ENCODE assay signal across 1 cellular context in the genomic region with DNA sequence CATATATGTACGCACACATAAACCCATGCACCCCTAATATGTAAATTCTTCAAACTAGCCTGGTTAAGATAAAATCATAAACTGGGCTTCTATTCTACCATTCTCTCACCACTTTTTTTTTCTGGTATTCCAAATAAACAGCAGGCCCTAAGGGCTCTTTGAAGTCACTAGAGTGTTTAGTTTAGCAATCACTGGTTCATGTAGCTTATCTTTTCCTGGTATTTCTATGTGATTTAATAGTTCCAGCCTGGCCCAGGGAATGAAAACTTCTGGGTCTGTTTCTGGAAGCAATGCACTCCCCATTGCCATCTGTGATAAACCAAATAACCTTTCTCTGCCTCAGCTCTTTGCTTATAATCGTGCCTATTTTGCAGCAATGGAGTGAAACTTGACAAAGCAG.
TF ChIP-seq lines count a peak whose summit lies in the region.

No MANE protein-coding gene starts in this region.

TF ChIP-seq in SK-N-SH treated with all-trans-retinoic acid at 6 μM for 48 hours, 23 proteins besides CTCF, POLR2A, EP300 and RAD21 (continued from another document):
- TF ChIP-seq, protein P1, sequence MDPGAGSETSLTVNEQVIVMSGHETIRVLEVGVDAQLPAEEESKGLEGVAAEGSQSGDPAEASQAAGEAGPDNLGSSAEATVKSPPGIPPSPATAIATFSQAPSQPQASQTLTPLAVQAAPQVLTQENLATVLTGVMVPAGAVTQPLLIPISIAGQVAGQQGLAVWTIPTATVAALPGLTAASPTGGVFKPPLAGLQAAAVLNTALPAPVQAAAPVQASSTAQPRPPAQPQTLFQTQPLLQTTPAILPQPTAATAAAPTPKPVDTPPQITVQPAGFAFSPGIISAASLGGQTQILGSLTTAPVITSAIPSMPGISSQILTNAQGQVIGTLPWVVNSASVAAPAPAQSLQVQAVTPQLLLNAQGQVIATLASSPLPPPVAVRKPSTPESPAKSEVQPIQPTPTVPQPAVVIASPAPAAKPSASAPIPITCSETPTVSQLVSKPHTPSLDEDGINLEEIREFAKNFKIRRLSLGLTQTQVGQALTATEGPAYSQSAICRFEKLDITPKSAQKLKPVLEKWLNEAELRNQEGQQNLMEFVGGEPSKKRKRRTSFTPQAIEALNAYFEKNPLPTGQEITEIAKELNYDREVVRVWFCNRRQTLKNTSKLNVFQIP (CRISPR knock-in tag; IDR thresholded peaks at IDR 0.05; ENCODE audit: borderline replicate concordance, low read depth): no peak
- no peak for TF ChIP-seq TOX (CRISPR knock-in tag; IDR thresholded peaks at IDR 0.05; ENCODE audit: borderline replicate concordance)
- TF ChIP-seq, protein P2, sequence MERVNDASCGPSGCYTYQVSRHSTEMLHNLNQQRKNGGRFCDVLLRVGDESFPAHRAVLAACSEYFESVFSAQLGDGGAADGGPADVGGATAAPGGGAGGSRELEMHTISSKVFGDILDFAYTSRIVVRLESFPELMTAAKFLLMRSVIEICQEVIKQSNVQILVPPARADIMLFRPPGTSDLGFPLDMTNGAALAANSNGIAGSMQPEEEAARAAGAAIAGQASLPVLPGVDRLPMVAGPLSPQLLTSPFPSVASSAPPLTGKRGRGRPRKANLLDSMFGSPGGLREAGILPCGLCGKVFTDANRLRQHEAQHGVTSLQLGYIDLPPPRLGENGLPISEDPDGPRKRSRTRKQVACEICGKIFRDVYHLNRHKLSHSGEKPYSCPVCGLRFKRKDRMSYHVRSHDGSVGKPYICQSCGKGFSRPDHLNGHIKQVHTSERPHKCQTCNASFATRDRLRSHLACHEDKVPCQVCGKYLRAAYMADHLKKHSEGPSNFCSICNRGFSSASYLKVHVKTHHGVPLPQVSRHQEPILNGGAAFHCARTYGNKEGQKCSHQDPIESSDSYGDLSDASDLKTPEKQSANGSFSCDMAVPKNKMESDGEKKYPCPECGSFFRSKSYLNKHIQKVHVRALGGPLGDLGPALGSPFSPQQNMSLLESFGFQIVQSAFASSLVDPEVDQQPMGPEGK (CRISPR knock-in tag; IDR thresholded peaks at IDR 0.05; ENCODE audit: borderline replicate concordance): no peak
- no peak for TF ChIP-seq ZNF565 (CRISPR knock-in tag; conservative IDR thresholded peaks at IDR 0.05; ENCODE audit: low read depth)
- TF ChIP-seq GLIS3 (CRISPR knock-in tag; IDR thresholded peaks at IDR 0.05): no peak
- TF ChIP-seq ZC3H10 (CRISPR knock-in tag; IDR thresholded peaks at IDR 0.05): no peak
- TF ChIP-seq ISL1 (CRISPR knock-in tag; IDR thresholded peaks at IDR 0.05): no peak
- TF ChIP-seq CSDC2 (CRISPR knock-in tag; IDR thresholded peaks at IDR 0.05): no peak
- TF ChIP-seq BACH2 (CRISPR knock-in tag; IDR thresholded peaks at IDR 0.05; ENCODE audit: borderline replicate concordance): no peak
- TF ChIP-seq ZNF8 (CRISPR knock-in tag; IDR thresholded peaks at IDR 0.05): 0 out of 2 replicates have a peak, but pooled peaks have one; percentile 34
- TF ChIP-seq SNAI2 (CRISPR knock-in tag; IDR thresholded peaks at IDR 0.05): no peak
- TF ChIP-seq ZFP30 (CRISPR knock-in tag; IDR thresholded peaks at IDR 0.05): no peak
- TF ChIP-seq TCF4 (CRISPR knock-in tag; IDR thresholded peaks at IDR 0.05; ENCODE audit: borderline replicate concordance): peak; percentile 59; the same call in 1 of the 2 replicates
